Comparison of ENCODE assay signal across 27 cellular contexts in the genomic region with DNA sequence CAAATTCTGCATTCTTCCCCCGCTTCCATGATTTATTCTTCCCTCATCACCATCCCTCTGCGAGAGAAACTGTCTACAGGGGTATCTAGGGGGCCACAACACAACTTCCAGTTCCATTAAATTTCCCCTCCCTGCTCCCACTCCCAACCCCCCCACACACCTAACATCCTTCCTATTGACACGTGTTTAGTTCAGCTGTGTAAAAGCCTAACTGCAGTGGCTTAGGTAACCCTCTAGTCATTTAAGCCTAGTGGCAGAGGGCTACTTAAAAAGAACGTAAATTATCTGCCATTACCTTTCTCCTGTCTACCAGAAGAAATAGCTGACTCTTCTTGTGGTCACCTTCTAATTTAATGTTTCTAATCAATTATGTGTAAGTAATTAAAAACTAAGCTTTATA. TPM values are rescaled to one million over a fixed set of nuclear protein-coding genes. Genes with fewer than 3 reads are reported as not detected.
DNase-seq lines count a peak whose midpoint lies in the region; ATAC-seq, FAIRE-seq and TF ChIP-seq lines count a peak whose summit lies in the region.
"Had no signal": no experiment of that assay in that cellular context is flagged by ENCODE, and none has a peak within 500 bp of the region (broad histone marks: within the 10 kb centered on the region; RNA-seq: fewer than 3 reads in every experiment).

No MANE protein-coding gene starts in this region.

- FAIRE-seq in small intestine (lab: Jason Lieb, UNC) = no peak
- FAIRE-seq: A549 had no signal

- H4K8ac ChIP-seq in mesendoderm (ENCODE audit: low read depth, low read length) = no peak overlapping the region

- 87% methylated on average over 4 of the region's 4 CpGs for WGBS in right cardiac atrium
- 88% methylated on average over 4 of the region's 4 CpGs for WGBS in ectodermal cell, 2 experiments
- WGBS in mesendoderm (ENCODE audit: extremely low coverage, insufficient coverage, low lambda C conversion rate) = no CpG with 5 or more reads among the region's 4 CpGs
- 94 to 96% (median 96%) methylated on average over 4 of the region's 4 CpGs for WGBS in small intestine, 3 donors

- H3K4me3 ChIP-seq in cardiac muscle cell (no peak overlapping the region), right cardiac atrium (ENCODE audit: low read length) (no peak overlapping the region), ectodermal cell (ENCODE audit: insufficient read depth, low read depth, low read length) (no peak overlapping the region), mesendoderm (ENCODE audit: low read length) (no peak overlapping the region), small intestine (ENCODE audit: low read depth in 1 of 2, low read length in 2 of 2) (no peak overlapping the region)
- H3K4me3 ChIP-seq: A549, body of pancreas, heart left ventricle, transverse colon had no signal

- H3K27ac ChIP-seq in cardiac muscle cell (peak overlapping the region; percentile 1), right cardiac atrium (ENCODE audit: low read length) (no peak overlapping the region), ectodermal cell (ENCODE audit: insufficient read depth, low read depth, low read length, poor library complexity, severe bottlenecking) (peak overlapping the region; percentile 73), mesendoderm (ENCODE audit: low read depth, low read length) (no peak overlapping the region), small intestine (ENCODE audit: low read depth in 1 of 2, low read length in 1 of 2) (no peak overlapping the region)
- H3K27ac ChIP-seq: A549, body of pancreas, heart left ventricle, RWPE1, transverse colon had no signal

- H3K4ac ChIP-seq in mesendoderm (ENCODE audit: low read depth, low read length) = no peak overlapping the region

- no peak for TF ChIP-seq CTCF in cardiac muscle cell (IDR thresholded peaks at IDR 0.05; ENCODE audit: low read depth, low read length)

- H2AK5ac ChIP-seq in mesendoderm (ENCODE audit: low read length) = no peak overlapping the region

- no peak overlapping the region for H3K23ac ChIP-seq in mesendoderm (ENCODE audit: low read length)

- no peak overlapping the region for H4K5ac ChIP-seq in mesendoderm (ENCODE audit: low read length)

- H3K27me3 ChIP-seq in cardiac muscle cell = no peaks in the 10 kb centered on the region
- no peaks in the 10 kb centered on the region for H3K27me3 ChIP-seq in right cardiac atrium (ENCODE audit: control insufficient read depth, insufficient read depth)
- no peaks in the 10 kb centered on the region for H3K27me3 ChIP-seq in ectodermal cell (ENCODE audit: control insufficient read depth, insufficient read depth, low read length, poor library complexity, severe bottlenecking)
- H3K27me3 ChIP-seq in mesendoderm (ENCODE audit: insufficient read depth, low read length, poor library complexity) = no peaks in the 10 kb centered on the region
- no peaks in the 10 kb centered on the region for H3K27me3 ChIP-seq in small intestine (ENCODE audit: control insufficient read depth in 2 of 2, insufficient read depth in 2 of 2, low read length in 2 of 2)
- H3K27me3 ChIP-seq: body of pancreas, heart left ventricle, transverse colon had no signal

- no peak overlapping the region for H3K18ac ChIP-seq in mesendoderm (ENCODE audit: low read length)

- H3K36me3 ChIP-seq in cardiac muscle cell = no peaks in the 10 kb centered on the region
- H3K36me3 ChIP-seq in ectodermal cell (ENCODE audit: control insufficient read depth, insufficient read depth, low read length) = no peaks in the 10 kb centered on the region
- no peaks in the 10 kb centered on the region for H3K36me3 ChIP-seq in mesendoderm (ENCODE audit: control insufficient read depth, insufficient read depth, low read length)
- peaks cover 0 to 9% of the 10 kb centered on the region in 2 donors for H3K36me3 ChIP-seq in small intestine (ENCODE audit: control insufficient read depth in 2 of 2, insufficient read depth in 2 of 2, low read length in 2 of 2)
- H3K36me3 ChIP-seq: transverse colon had no signal

- no peak overlapping the region for H2BK120ac ChIP-seq in mesendoderm (ENCODE audit: low read depth, low read length)

- H3K9me3 ChIP-seq in cardiac muscle cell (ENCODE audit: low read depth) = no peaks in the 10 kb centered on the region
- H3K9me3 ChIP-seq in right cardiac atrium (ENCODE audit: control insufficient read depth, low read length) = no peaks in the 10 kb centered on the region
- H3K9me3 ChIP-seq in ectodermal cell (ENCODE audit: control insufficient read depth, low read length) = no peaks in the 10 kb centered on the region
- H3K9me3 ChIP-seq in small intestine (ENCODE audit: control insufficient read depth, low read depth) = no peaks in the 10 kb centered on the region
- H3K9me3 ChIP-seq: A549, body of pancreas, SK-N-SH, transverse colon had no signal

- H3K56ac ChIP-seq in mesendoderm (ENCODE audit: low read length) = no peak overlapping the region

- no peaks in the 10 kb centered on the region for H3K79me2 ChIP-seq in mesendoderm (ENCODE audit: control insufficient read depth, insufficient read depth, low read length)

- no peak overlapping the region for H2BK5ac ChIP-seq in mesendoderm (ENCODE audit: low read length)

- intact Hi-C loops in right cardiac atrium (cut with DNase I) = no loop called here

- no peak for ATAC-seq in right cardiac atrium
- no peak for ATAC-seq in GM18867 (IDR thresholded peaks at IDR 0.05; ENCODE audit: unreplicated experiment)
- ATAC-seq: A549, body of pancreas, heart left ventricle, left colon, T-helper 17 cell had no signal

- no peak overlapping the region for H3K9ac ChIP-seq in mesendoderm (ENCODE audit: low read length)
- H3K9ac ChIP-seq: SK-N-SH had no signal

- no peaks in the 10 kb centered on the region for H3K4me1 ChIP-seq in cardiac muscle cell (ENCODE audit: low read depth)
- H3K4me1 ChIP-seq in right cardiac atrium (ENCODE audit: control insufficient read depth, insufficient read depth, low read length) = no peaks in the 10 kb centered on the region
- peaks cover 5% of the 10 kb centered on the region for H3K4me1 ChIP-seq in ectodermal cell (ENCODE audit: control insufficient read depth, insufficient read depth, low read length)
- peaks cover 2% of the 10 kb centered on the region for H3K4me1 ChIP-seq in mesendoderm (ENCODE audit: control insufficient read depth, low read depth, low read length)
- H3K4me1 ChIP-seq in small intestine (ENCODE audit: control insufficient read depth in 2 of 2, insufficient read depth in 1 of 2, low read depth in 1 of 2, low read length in 1 of 2) = no peaks in the 10 kb centered on the region

- H3K79me1 ChIP-seq in mesendoderm (ENCODE audit: low read length) = peaks cover 1% of the 10 kb centered on the region

- H2BK15ac ChIP-seq in mesendoderm (replicated peaks; ENCODE audit: low read depth) = no peak overlapping the region

- DNase-seq in cardiac muscle cell (ENCODE audit: low read depth in 1 of 2, low spot score in 1 of 2) (no peak), right cardiac atrium (no peak), mesendoderm (peak; percentile 15), islet precursor cell (no peak), activated gamma-delta T cell treated with Interleukin-2 at 50 U/mL for 16 hours (no peak), small intestine (no peak)
- DNase-seq: activated CD4-positive, alpha-beta T cell treated with anti-CD3 and anti-CD28 coated beads for 1 hour; activated effector memory CD4-positive, alpha-beta T cell treated with Interleukin-2 at 50 U/mL for 16 hours; activated T-cell treated with anti-CD3 and anti-CD28 coated beads for 4 hours; body of pancreas; CD8-positive, alpha-beta memory T cell; DMS153; erythroblast; GOT3; heart left ventricle; left colon; NCI-H1048; NCI-H1694 treated with DMSO at 0.1 percent for 48 hours; NCI-H748 treated with DMSO at 0.1 percent for 48 hours; SK-N-SH; stimulated activated CD4-positive, alpha-beta T cell treated with anti-CD3 and anti-CD28 coated beads, Interleukin-2, amount 100 ng/mL, for 24 hours; T-helper 17 cell; transverse colon had no signal

- H3K4me2 ChIP-seq in mesendoderm (ENCODE audit: low read length) = no peak overlapping the region
- H3K4me2 ChIP-seq: A549, SK-N-SH had no signal

RNA-seq across cellular contexts. Expression of a gene that starts 56.3 kb away (rescaled TPM):
- total RNA-seq in cardiac muscle cell (20.0 and 29.4 TPM in 2 replicates), right cardiac atrium (10 to 100 TPM; 45.4 to 51.6 (median 46.4) TPM)
- polyA plus RNA-seq in cardiac muscle cell (26.1 and 40.4 TPM in 2 replicates), right cardiac atrium (5.3 TPM), small intestine (1 to 10 TPM; 4.6 to 6.5 (median 4.7) TPM)
- 16.6 TPM for polyA plus RNA-seq in ectodermal cell (2013, experiment 1 of 4)
- 21.7 TPM for polyA plus RNA-seq in ectodermal cell (2013, experiment 2 of 4)
- 17.3 TPM for polyA plus RNA-seq in ectodermal cell (2013, experiment 3 of 4)
- 20.2 TPM for polyA plus RNA-seq in ectodermal cell (2013, experiment 4 of 4)
- 7.8 TPM for polyA plus RNA-seq in mesendoderm (2013, experiment 1 of 2)
- polyA plus RNA-seq in mesendoderm (2013, experiment 2 of 2) = 8.1 TPM

Comparison
In these comparisons a context has a peak if more than half of its experiments do, and no peak if none do; other contexts are left out.
1. H3K27ac ChIP-seq: peak in cardiac muscle cell (single experiment) and ectodermal cell (single experiment); none in right cardiac atrium (single experiment), mesendoderm (single experiment) and small intestine (0 of 2).